ENCODE assay signal across 11 cellular contexts in genomic region chr2:238235331-238235732, GRCh38. TPM values are rescaled to one million over a fixed set of nuclear protein-coding genes. Genes with fewer than 3 reads are reported as not detected.
DNase-seq lines count a peak whose midpoint lies in the region; ATAC-seq lines count a peak whose summit lies in the region.
"Had no signal": no experiment of that assay in that cellular context is flagged by ENCODE, and none has a peak within 500 bp of the region (broad histone marks: within the 10 kb centered on the region; RNA-seq: fewer than 3 reads in every experiment).

No MANE protein-coding gene starts in this region.

- no peak overlapping the region for H3K27ac Mint-ChIP-seq in natural killer cell treated with Interleukin-12 subunit alpha and Interleukin-12 subunit beta and Interleukin-15 and Interleukin-18, amount 100 ng/mL, for 72 hours

- DNase-seq in NCI-H2196 (lab: John Stamatoyannopoulos, UW; ENCODE audit: unreplicated experiment) = peak; percentile 26
- no peak for DNase-seq in NCI-H2196 treated with DMSO at 0.1 percent for 48 hours (lab: John Stamatoyannopoulos, UW; ENCODE audit: unreplicated experiment)
- DNase-seq in M059J (ENCODE audit: low read depth) = peak; percentile 9
- peak; percentile 36 for DNase-seq in astrocyte of the hippocampus (ENCODE audit: low read depth, low spot score)
- no peak for DNase-seq in natural killer cell treated with Interleukin-12 subunit alpha and Interleukin-12 subunit beta and Interleukin-15 and Interleukin-18, amount 100 ng/mL, for 72 hours (ENCODE audit: low spot score)
- no peak for DNase-seq in NCI-H2227 treated with DMSO at 0.1 percent for 48 hours (lab: John Stamatoyannopoulos, UW)
- no peak for DNase-seq in T-helper 9 cell
- DNase-seq in C1 segment of cervical spinal cord (lab: John Stamatoyannopoulos, UW) = no peak
- DNase-seq: 8988T, NCI-H446 treated with DMSO at 0.1 percent for 48 hours, transverse colon had no signal

- no peaks in the 10 kb centered on the region for H3K9me3 Mint-ChIP-seq in natural killer cell treated with Interleukin-12 subunit alpha and Interleukin-12 subunit beta and Interleukin-15 and Interleukin-18, amount 100 ng/mL, for 72 hours

- H3K4me3 Mint-ChIP-seq in natural killer cell treated with Interleukin-12 subunit alpha and Interleukin-12 subunit beta and Interleukin-15 and Interleukin-18, amount 100 ng/mL, for 72 hours = peak overlapping the region; percentile 21

- peaks cover 18 to 32% of the 10 kb centered on the region in 2 donors for H3K4me1 Mint-ChIP-seq in natural killer cell treated with Interleukin-12 subunit alpha and Interleukin-12 subunit beta and Interleukin-15 and Interleukin-18, amount 100 ng/mL, for 72 hours (ENCODE audit: low read depth in 2 of 2)

- ATAC-seq in natural killer cell treated with Interleukin-12 subunit alpha and Interleukin-12 subunit beta and Interleukin-15 and Interleukin-18, amount 100 ng/mL, for 72 hours = no peak

- no peaks in the 10 kb centered on the region for H3K36me3 Mint-ChIP-seq in natural killer cell treated with Interleukin-12 subunit alpha and Interleukin-12 subunit beta and Interleukin-15 and Interleukin-18, amount 100 ng/mL, for 72 hours

- H3K27me3 Mint-ChIP-seq in natural killer cell treated with Interleukin-12 subunit alpha and Interleukin-12 subunit beta and Interleukin-15 and Interleukin-18, amount 100 ng/mL, for 72 hours = peaks cover 8 to 14% of the 10 kb centered on the region in 2 donors

RNA-seq across cellular contexts. Expression of gene HES6, which starts 4.5 kb away (rescaled TPM):
- total RNA-seq in M059J (2014; rRNA removed; shearing (Covaris generic)) = 1.5 and 5.3 TPM in 2 replicates
- 10 to 100 TPM in 1 of 2 donors, 1 to 10 TPM in 1; 5.7 to 11.3 TPM for total RNA-seq in natural killer cell treated with Interleukin-12 subunit alpha and Interleukin-12 subunit beta and Interleukin-15 and Interleukin-18, amount 100 ng/mL, for 72 hours

RNA-seq across cellular contexts. Expression of gene ILKAP, which starts 31.8 kb away (rescaled TPM):
- total RNA-seq in M059J (2014; rRNA removed; shearing (Covaris generic)) = 8.8 and 19.5 TPM in 2 replicates
- total RNA-seq in natural killer cell treated with Interleukin-12 subunit alpha and Interleukin-12 subunit beta and Interleukin-15 and Interleukin-18, amount 100 ng/mL, for 72 hours = 10 to 100 TPM; 75.8 to 99.7 TPM

RNA-seq across cellular contexts. Expression of gene PER2, which starts 53.1 kb away (rescaled TPM):
- total RNA-seq in M059J (2014; rRNA removed; shearing (Covaris generic)) = 1.4 and 3.7 TPM in 2 replicates
- total RNA-seq in natural killer cell treated with Interleukin-12 subunit alpha and Interleukin-12 subunit beta and Interleukin-15 and Interleukin-18, amount 100 ng/mL, for 72 hours = 10 to 100 TPM; 13.8 to 18.4 TPM

Comparison
In these comparisons a context has a peak if more than half of its experiments do, and no peak if none do; other contexts are left out.
1. DNase-seq: peak in NCI-H2196 (single experiment), M059J (single experiment) and astrocyte of the hippocampus (single experiment); none in NCI-H2196 treated with DMSO at 0.1 percent for 48 hours (single experiment), natural killer cell treated with Interleukin-12 subunit alpha and Interleukin-12 subunit beta and Interleukin-15 and Interleukin-18, amount 100 ng/mL, for 72 hours (single experiment), NCI-H2227 treated with DMSO at 0.1 percent for 48 hours (single experiment), T-helper 9 cell (single experiment) and C1 segment of cervical spinal cord (0 of 14).